Comparison of ENCODE assay signal across 8 cellular contexts in genomic region chr21:33199516-33200217, GRCh38. TPM values are rescaled to one million over a fixed set of nuclear protein-coding genes. Genes with fewer than 3 reads are reported as not detected.
DNase-seq lines count a peak whose midpoint lies in the region; ATAC-seq and TF ChIP-seq lines count a peak whose summit lies in the region.

No MANE protein-coding gene starts in this region.

- no peaks in the 10 kb centered on the region for H3K36me3 ChIP-seq in liver (ENCODE audit: control insufficient read depth in 4 of 4, insufficient read depth in 3 of 4, low read depth in 1 of 4, low read length in 3 of 4)

- peak; percentile 100 for TF ChIP-seq RAD21 in liver (IDR thresholded peaks at IDR 0.05)

- peak overlapping the region in 1 of 2 donors; percentile 1 for H3K9ac ChIP-seq in liver (ENCODE audit: low read depth in 1 of 2, low read length in 2 of 2)

- H3K27ac Mint-ChIP-seq in chondrocyte (ENCODE audit: unreplicated experiment): peak overlapping the region; percentile 71

- H3K27me3 Mint-ChIP-seq in chondrocyte (ENCODE audit: low read depth): peaks cover 3% of the 10 kb centered on the region

- H3K27ac ChIP-seq in liver (ENCODE audit: low read depth in 1 of 2, low read length in 2 of 2): peak overlapping the region in 1 of 2 donors; percentile 35

- DNase-seq in AML-193 (lab: John Stamatoyannopoulos, UW) (peak; percentile 85 to 92), NCI-H446 (lab: John Stamatoyannopoulos, UW) (peak; percentile 88 to 90), chondrocyte (ENCODE audit: low spot score) (no peak)
- DNase-seq in stimulated activated CD4-positive, alpha-beta T cell treated with anti-CD3 and anti-CD28 coated beads, TNF-alpha, amount 100 ng/mL, for 24 hours (ENCODE audit: low read depth in 3 of 3): peak; percentile 55 to 73 (median 63)

- H3K4me3 Mint-ChIP-seq in chondrocyte (ENCODE audit: unreplicated experiment): no peak overlapping the region

- TF ChIP-seq CTCF in chondrocyte (IDR thresholded peaks at IDR 0.05): peak; percentile 94
- TF ChIP-seq CTCF in liver (IDR thresholded peaks at IDR 0.05; ENCODE audit: low read depth, low read length, missing input control): peak; percentile 87

- no peaks in the 10 kb centered on the region for H3K36me3 Mint-ChIP-seq in chondrocyte (ENCODE audit: low read depth)

- no peaks in the 10 kb centered on the region for H3K9me3 Mint-ChIP-seq in chondrocyte (ENCODE audit: low read depth)

- H3K4me1 ChIP-seq in liver (ENCODE audit: control insufficient read depth in 4 of 4, insufficient read depth in 4 of 4, low read length in 3 of 4): peaks cover 8 to 60% (median 49%) of the 10 kb centered on the region in 4 donors

- no peaks in the 10 kb centered on the region for H3K27me3 ChIP-seq in liver (ENCODE audit: control insufficient read depth in 4 of 4, insufficient read depth in 4 of 4, low read length in 3 of 4)

- ATAC-seq in GM18909 (IDR thresholded peaks at IDR 0.05; ENCODE audit: poor library complexity, unreplicated experiment) (peak; percentile 71), HG03354 (IDR thresholded peaks at IDR 0.05; ENCODE audit: poor library complexity, severe bottlenecking, unreplicated experiment) (peak; percentile 74)
- ATAC-seq in activated CD4-positive, CD25-positive, alpha-beta regulatory T cell treated with anti-CD3 and anti-CD28 coated beads, Interleukin-2, amount 50 U/mL, for 24 hours: peak; percentile 88 to 89

- 20% methylated on average over 8 of the region's 8 CpGs for WGBS in liver

- peaks cover 37% of the 10 kb centered on the region for H3K4me1 Mint-ChIP-seq in chondrocyte (ENCODE audit: low read depth)

- no peak overlapping the region for H3K4me3 ChIP-seq in liver (ENCODE audit: low read depth in 1 of 3, low read length in 3 of 3)

- H3K9me3 ChIP-seq in liver (ENCODE audit: control insufficient read depth in 4 of 4, low read length in 3 of 4): no peaks in the 10 kb centered on the region

TF ChIP-seq in liver, 16 proteins besides CTCF, POLR2A, EP300 and RAD21:
- TF ChIP-seq TAF1 (conservative IDR thresholded peaks at IDR 0.05) (no peak), YY1 (IDR thresholded peaks at IDR 0.05) (peak; percentile 46), NR2F2 (IDR thresholded peaks at IDR 0.05) (peak; percentile 42), JUND (IDR thresholded peaks at IDR 0.05) (peak; percentile 99), GABPA (IDR thresholded peaks at IDR 0.05 in 1 of 2, conservative IDR thresholded peaks at IDR 0.05 in 1 of 2) (no peak), HNF4A (conservative IDR thresholded peaks at IDR 0.05) (peak; percentile 15 to 26), HNF4G (IDR thresholded peaks at IDR 0.05) (peak; percentile 11), RXRA (IDR thresholded peaks at IDR 0.05) (peak in 1 of 2 donors; percentile 50), ATF3 (IDR thresholded peaks at IDR 0.05) (peak; percentile 87), SP1 (IDR thresholded peaks at IDR 0.05) (peak; percentile 61)
- TF ChIP-seq, protein P1, sequence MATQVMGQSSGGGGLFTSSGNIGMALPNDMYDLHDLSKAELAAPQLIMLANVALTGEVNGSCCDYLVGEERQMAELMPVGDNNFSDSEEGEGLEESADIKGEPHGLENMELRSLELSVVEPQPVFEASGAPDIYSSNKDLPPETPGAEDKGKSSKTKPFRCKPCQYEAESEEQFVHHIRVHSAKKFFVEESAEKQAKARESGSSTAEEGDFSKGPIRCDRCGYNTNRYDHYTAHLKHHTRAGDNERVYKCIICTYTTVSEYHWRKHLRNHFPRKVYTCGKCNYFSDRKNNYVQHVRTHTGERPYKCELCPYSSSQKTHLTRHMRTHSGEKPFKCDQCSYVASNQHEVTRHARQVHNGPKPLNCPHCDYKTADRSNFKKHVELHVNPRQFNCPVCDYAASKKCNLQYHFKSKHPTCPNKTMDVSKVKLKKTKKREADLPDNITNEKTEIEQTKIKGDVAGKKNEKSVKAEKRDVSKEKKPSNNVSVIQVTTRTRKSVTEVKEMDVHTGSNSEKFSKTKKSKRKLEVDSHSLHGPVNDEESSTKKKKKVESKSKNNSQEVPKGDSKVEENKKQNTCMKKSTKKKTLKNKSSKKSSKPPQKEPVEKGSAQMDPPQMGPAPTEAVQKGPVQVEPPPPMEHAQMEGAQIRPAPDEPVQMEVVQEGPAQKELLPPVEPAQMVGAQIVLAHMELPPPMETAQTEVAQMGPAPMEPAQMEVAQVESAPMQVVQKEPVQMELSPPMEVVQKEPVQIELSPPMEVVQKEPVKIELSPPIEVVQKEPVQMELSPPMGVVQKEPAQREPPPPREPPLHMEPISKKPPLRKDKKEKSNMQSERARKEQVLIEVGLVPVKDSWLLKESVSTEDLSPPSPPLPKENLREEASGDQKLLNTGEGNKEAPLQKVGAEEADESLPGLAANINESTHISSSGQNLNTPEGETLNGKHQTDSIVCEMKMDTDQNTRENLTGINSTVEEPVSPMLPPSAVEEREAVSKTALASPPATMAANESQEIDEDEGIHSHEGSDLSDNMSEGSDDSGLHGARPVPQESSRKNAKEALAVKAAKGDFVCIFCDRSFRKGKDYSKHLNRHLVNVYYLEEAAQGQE (IDR thresholded peaks at IDR 0.05): no peak
- TF ChIP-seq, protein P2, sequence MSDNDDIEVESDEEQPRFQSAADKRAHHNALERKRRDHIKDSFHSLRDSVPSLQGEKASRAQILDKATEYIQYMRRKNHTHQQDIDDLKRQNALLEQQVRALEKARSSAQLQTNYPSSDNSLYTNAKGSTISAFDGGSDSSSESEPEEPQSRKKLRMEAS (IDR thresholded peaks at IDR 0.05): peak; percentile 7

RNA-seq across cellular contexts. Expression of gene IFNAR2, which starts 30.1 kb away (rescaled TPM):
- 16.5 to 19.4 TPM (median 18.6 TPM) in 3 replicates for total RNA-seq in chondrocyte
- total RNA-seq in liver: 10 to 100 TPM; 15.6 to 17.0 TPM
- polyA plus RNA-seq in liver: 10 to 100 TPM; 12.6 to 13.6 TPM
